9 cellular contexts compared by ENCODE assay signal in the genomic region with DNA sequence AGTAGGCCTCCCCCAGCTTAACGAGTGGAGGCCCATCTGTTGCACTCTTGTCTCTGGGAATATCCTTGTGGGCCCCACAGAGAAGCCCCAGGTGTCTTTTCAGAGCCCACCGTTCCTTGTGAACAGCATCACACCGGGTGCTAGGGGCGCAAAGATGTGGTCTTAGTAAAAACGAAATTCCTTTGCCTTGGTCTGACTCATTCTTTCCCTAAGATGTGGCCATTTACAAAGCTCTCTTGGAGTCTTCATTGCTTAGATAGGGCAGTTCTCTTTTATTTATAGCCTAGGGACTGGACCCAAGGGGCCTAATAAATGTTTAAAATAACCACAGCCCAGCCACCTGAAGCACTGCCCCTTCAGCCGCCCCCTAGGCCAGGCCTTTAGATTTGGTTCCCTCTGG. TPM values are rescaled to one million over a fixed set of nuclear protein-coding genes. Genes with fewer than 3 reads are reported as not detected.
DNase-seq lines count a peak whose midpoint lies in the region; ATAC-seq, FAIRE-seq and TF ChIP-seq lines count a peak whose summit lies in the region.
"Had no signal": no experiment of that assay in that cellular context is flagged by ENCODE, and none has a peak within 500 bp of the region (broad histone marks: within the 10 kb centered on the region; RNA-seq: fewer than 3 reads in every experiment).

No MANE protein-coding gene starts in this region.

- peak; percentile 52 for ATAC-seq in HG02642 (IDR thresholded peaks at IDR 0.05; ENCODE audit: poor library complexity, unreplicated experiment)
- peak; percentile 66 for ATAC-seq in GM12878
- no peak for ATAC-seq in GM19397 (IDR thresholded peaks at IDR 0.05; ENCODE audit: unreplicated experiment)

- no peak overlapping the region for H2AFZ ChIP-seq in GM12878 (ENCODE audit: control insufficient read depth, low read depth, low read length)

- H3K36me3 ChIP-seq in GM12878 (ENCODE audit: control insufficient read depth in 2 of 2, insufficient read depth in 2 of 2, low read length in 1 of 2) (peaks cover 3 to 11% of the 10 kb centered on the region in 2 experiments; a peak in 3 of 4 replicates), rectal smooth muscle tissue (ENCODE audit: control insufficient read depth, insufficient read depth, low read length) (peaks cover 10% of the 10 kb centered on the region)

- H3K9me3 Mint-ChIP-seq in activated naive CD8-positive, alpha-beta T cell treated with anti-CD3 and anti-CD28 coated beads for 36 hours: no peaks in the 10 kb centered on the region

- H3K36me3 Mint-ChIP-seq in activated naive CD8-positive, alpha-beta T cell treated with anti-CD3 and anti-CD28 coated beads for 36 hours: peaks cover 3% of the 10 kb centered on the region

- in situ Hi-C loops in GM13976 (cut with MboI; ENCODE audit: low sequenced_read_pairs, unreplicated experiment) (no loop called here), GM12878 (cut with MboI) (no loop called here)

- H3K4me3 ChIP-seq in GM12878 (no peak overlapping the region), rectal smooth muscle tissue (ENCODE audit: low read length) (no peak overlapping the region)

- peaks cover 6% of the 10 kb centered on the region for H3K4me1 Mint-ChIP-seq in activated naive CD8-positive, alpha-beta T cell treated with anti-CD3 and anti-CD28 coated beads for 36 hours

- 0% methylated on average over 6 of the region's 6 CpGs for WGBS in GM12878 (ENCODE audit: insufficient coverage, insufficient replicate concordance, low lambda C conversion rate, missing lambda C conversion rate)

- H3K4me2 ChIP-seq in GM12878 (ENCODE audit: control insufficient read depth, insufficient read depth): peak overlapping the region; percentile 31

- H4K20me1 ChIP-seq in GM12878 (ENCODE audit: control insufficient read depth, insufficient read depth): no peaks in the 10 kb centered on the region

- POLR2A ChIA-PET in GM12878 (lab: Charles Lee): interaction anchor here (1.0 to 1.6 kb wide), 5 partner anchors 15 to 135 kb away, joined by 3 to 5 read pairs (median 4); a partner anchor contains a TSS

- SMC1A ChIA-PET in GM12878 (lab: Charles Lee; ENCODE audit: uncharacterized antibody, unreplicated experiment): interaction anchor here (0.9 to 2.3 kb wide), 7 partner anchors 24 to 165 kb away, joined by 3 to 9 read pairs (median 5); a partner anchor contains a TSS

- CTCF ChIA-PET in GM12878 (lab: Yijun Ruan, JAX): interaction anchor here (0.8 to 3.5 kb wide), 10 partner anchors 24 to 199 kb away, joined by 3 to 24 read pairs (median 3); a partner anchor contains a TSS

- H3K9ac ChIP-seq in GM12878 (ENCODE audit: control insufficient read depth, insufficient read depth, low read length) (no peak overlapping the region), rectal smooth muscle tissue (ENCODE audit: low read length) (no peak overlapping the region)

- no peak for TF ChIP-seq RAD21 in GM12878 (IDR thresholded peaks at IDR 0.05; ENCODE audit: insufficient read depth, low read depth, low read length)

- BruUV-seq in GM12878 (replicated peaks; lab: Mats Ljungman, UMichigan): no TSS peak

- no peak for TF ChIP-seq POLR2A in GM12878 (IDR thresholded peaks at IDR 0.05; ENCODE audit: low read depth, low read length)

- DNase-seq in GM13976 (ENCODE audit: low spot score): peak; percentile 78
- DNase-seq in GM12878 (ENCODE audit: low read depth, low spot score): peak; percentile 57
- no peak for DNase-seq in NCI-H1092 (lab: John Stamatoyannopoulos, UW)
- DNase-seq in activated naive CD8-positive, alpha-beta T cell treated with anti-CD3 and anti-CD28 coated beads for 36 hours: no peak
- no peak for DNase-seq in NCI-H446 treated with DMSO at 0.1 percent for 48 hours (lab: John Stamatoyannopoulos, UW)
- DNase-seq: NCI-H187 had no signal

- no peaks in the 10 kb centered on the region for H3K9me3 ChIP-seq in GM12878 (replicated peaks; ENCODE audit: control insufficient read depth, insufficient read depth, low read length)

- peak overlapping the region; percentile 56 for H3K27ac ChIP-seq in GM12878 (ENCODE audit: control insufficient read depth, insufficient read depth)
- H3K27ac ChIP-seq in rectal smooth muscle tissue (ENCODE audit: low read depth, low read length): peak overlapping the region; percentile 97

- peak in 1 of 2 experiments; percentile 45; a peak in 1 of 4 replicates for TF ChIP-seq EP300 in GM12878 (IDR thresholded peaks at IDR 0.05; ENCODE audit: borderline replicate concordance in 1 of 2, control insufficient read depth in 1 of 2, low read depth in 2 of 2, low read length in 2 of 2)

- intact Hi-C loops in GM12878 (cut with micrococcal nuclease; ENCODE audit: unreplicated experiment): loop anchor here (5.0 kb wide), 2 partner anchors 69 to 134 kb away; a partner anchor contains a TSS

- no peak overlapping the region for H3K4me3 Mint-ChIP-seq in activated naive CD8-positive, alpha-beta T cell treated with anti-CD3 and anti-CD28 coated beads for 36 hours

- H3K79me2 ChIP-seq in GM12878 (ENCODE audit: control insufficient read depth, insufficient read depth, low read length): no peaks in the 10 kb centered on the region

- H3K27ac Mint-ChIP-seq in activated naive CD8-positive, alpha-beta T cell treated with anti-CD3 and anti-CD28 coated beads for 36 hours: no peak overlapping the region

- H3K27me3 Mint-ChIP-seq in activated naive CD8-positive, alpha-beta T cell treated with anti-CD3 and anti-CD28 coated beads for 36 hours: no peaks in the 10 kb centered on the region

- RAD21 ChIA-PET in GM12878 (lab: Charles Lee; ENCODE audit: unreplicated experiment): interaction anchor here (0.5 to 2.3 kb wide), 6 partner anchors 10 to 1365 kb away, joined by 3 to 17 read pairs (median 3); a partner anchor contains a TSS

- peak; percentile 73 for FAIRE-seq in GM12878 (lab: Jason Lieb, UNC)

- TF ChIP-seq CTCF in GM13976 (IDR thresholded peaks at IDR 0.05; ENCODE audit: borderline replicate concordance, control extremely low read depth, extremely low read depth, insufficient read depth, missing control alignments) (no peak), GM12878 (IDR thresholded peaks at IDR 0.05 in 2 of 3, conservative IDR thresholded peaks at IDR 0.05 in 1 of 3; ENCODE audit: control insufficient read depth in 2 of 3, extremely low read depth in 1 of 3, insufficient read depth in 1 of 3, low read depth in 3 of 3, low read length in 3 of 3) (no peak)

- H3K27me3 ChIP-seq in GM12878 (replicated peaks in 1 of 2; ENCODE audit: control insufficient read depth in 2 of 2, insufficient read depth in 2 of 2, low read length in 1 of 2) (no peaks in the 10 kb centered on the region), rectal smooth muscle tissue (ENCODE audit: control insufficient read depth, insufficient read depth, low read length) (no peaks in the 10 kb centered on the region)

- H3K4me1 ChIP-seq in GM12878 (ENCODE audit: control insufficient read depth, insufficient read depth, low read length): peaks cover 28% of the 10 kb centered on the region
- H3K4me1 ChIP-seq in rectal smooth muscle tissue (ENCODE audit: control insufficient read depth, insufficient read depth, low read length): peaks cover 56% of the 10 kb centered on the region

TF ChIP-seq in GM12878, 131 proteins besides CTCF, POLR2A, EP300 and RAD21 (continues in another document):
- TF ChIP-seq ZNF217 (IDR thresholded peaks at IDR 0.05): no peak
- peak; percentile 89 for TF ChIP-seq NFIC (IDR thresholded peaks at IDR 0.05; ENCODE audit: low read depth, low read length)
- no peak; the same call in 1 of the 2 replicates for TF ChIP-seq CREB1 (IDR thresholded peaks at IDR 0.05; ENCODE audit: low read depth)
- TF ChIP-seq PAX5 (IDR thresholded peaks at IDR 0.05; ENCODE audit: borderline replicate concordance, low read depth, low read length): no peak
- no peak for TF ChIP-seq RFX5 (IDR thresholded peaks at IDR 0.05; ENCODE audit: low read depth, low read length)
- no peak for TF ChIP-seq EZH2 (IDR thresholded peaks at IDR 0.05; ENCODE audit: borderline replicate concordance, control insufficient read depth, low read depth, low read length)
- no peak for TF ChIP-seq ZNF24 (IDR thresholded peaks at IDR 0.05)

RNA-seq across cellular contexts. Expression of a gene that starts 52.8 kb away (rescaled TPM):
- 3.8 and 5.7 TPM in 2 replicates for total RNA-seq in GM12878 (2013; cell fraction: nucleolus; rRNA removed)
- total RNA-seq in GM12878 (2014; rRNA removed) (61.5 and 64.4 TPM in 2 replicates), GM12878 (2014; rRNA removed; fragmentation: Illumina TruSeq; extraction: Trizol) (89.2 and 92.8 TPM in 2 replicates), GM12878 (2021) (61.1 and 67.2 TPM in 2 replicates)
- 96.8 TPM for polyA plus RNA-seq in GM12878 (2011; ENCODE audit: low read depth)
- polyA plus RNA-seq in GM12878 (2011; rRNA removed) (121 and 139 TPM in 2 replicates), GM12878 (2014; fragmentation: Illumina TruSeq; extraction: Trizol) (76.4 and 93.7 TPM in 2 replicates), GM12878 (2014; fragmentation: Nextera tagmentation; extraction: Ambion mirVana) (100 to 1,000 TPM; 326 to 331 TPM), GM12878 (2014; rRNA removed) (83.3 and 97.2 TPM in 2 replicates), GM12878 (2016; fragmentation: Nextera tagmentation; extraction: Ambion mirVana) (100 to 1,000 TPM; 183 TPM)
- polyA plus RNA-seq in GM12878 (2011; cell fraction: cytosol; rRNA removed): 83.6 and 127 TPM in 2 replicates
- polyA plus RNA-seq in GM12878 (2011; cell fraction: nucleus; rRNA removed): 62.9 and 70.5 TPM in 2 replicates
- 56.1 and 57.3 TPM in 2 replicates for polyA plus RNA-seq in GM12878 (2012)
- polyA minus RNA-seq in GM12878 (2011; rRNA and poly(A)+ RNA removed): 40.9 and 57.4 TPM in 2 replicates
- 11.9 and 21.1 TPM in 2 replicates for polyA minus RNA-seq in GM12878 (2011; cell fraction: cytosol; rRNA and poly(A)+ RNA removed)
- 7.1 and 13.2 TPM in 2 replicates for polyA minus RNA-seq in GM12878 (2011; cell fraction: nucleus; rRNA and poly(A)+ RNA removed)
- 100 to 1,000 TPM in 1 of 2 experiments, 10 to 100 TPM in 1; 96.4 to 101 TPM for total RNA-seq in activated naive CD8-positive, alpha-beta T cell treated with anti-CD3 and anti-CD28 coated beads for 36 hours

Comparison
In these comparisons a context has a peak if more than half of its experiments do, and no peak if none do; other contexts are left out.
1. DNase-seq: peak in GM13976 (single experiment) and GM12878 (single experiment); none in NCI-H1092 (single experiment), activated naive CD8-positive, alpha-beta T cell treated with anti-CD3 and anti-CD28 coated beads for 36 hours (single experiment) and NCI-H446 treated with DMSO at 0.1 percent for 48 hours (single experiment).